ENCODE assay signal across 1 cellular context in genomic region chr11:75344186-75344585, GRCh38.
TF ChIP-seq lines count a peak whose summit lies in the region.

No MANE protein-coding gene starts in this region.

TF ChIP-seq in GM23338, 12 proteins besides CTCF, POLR2A, EP300 and RAD21 (continued from another document):
- TF ChIP-seq, protein P1, sequence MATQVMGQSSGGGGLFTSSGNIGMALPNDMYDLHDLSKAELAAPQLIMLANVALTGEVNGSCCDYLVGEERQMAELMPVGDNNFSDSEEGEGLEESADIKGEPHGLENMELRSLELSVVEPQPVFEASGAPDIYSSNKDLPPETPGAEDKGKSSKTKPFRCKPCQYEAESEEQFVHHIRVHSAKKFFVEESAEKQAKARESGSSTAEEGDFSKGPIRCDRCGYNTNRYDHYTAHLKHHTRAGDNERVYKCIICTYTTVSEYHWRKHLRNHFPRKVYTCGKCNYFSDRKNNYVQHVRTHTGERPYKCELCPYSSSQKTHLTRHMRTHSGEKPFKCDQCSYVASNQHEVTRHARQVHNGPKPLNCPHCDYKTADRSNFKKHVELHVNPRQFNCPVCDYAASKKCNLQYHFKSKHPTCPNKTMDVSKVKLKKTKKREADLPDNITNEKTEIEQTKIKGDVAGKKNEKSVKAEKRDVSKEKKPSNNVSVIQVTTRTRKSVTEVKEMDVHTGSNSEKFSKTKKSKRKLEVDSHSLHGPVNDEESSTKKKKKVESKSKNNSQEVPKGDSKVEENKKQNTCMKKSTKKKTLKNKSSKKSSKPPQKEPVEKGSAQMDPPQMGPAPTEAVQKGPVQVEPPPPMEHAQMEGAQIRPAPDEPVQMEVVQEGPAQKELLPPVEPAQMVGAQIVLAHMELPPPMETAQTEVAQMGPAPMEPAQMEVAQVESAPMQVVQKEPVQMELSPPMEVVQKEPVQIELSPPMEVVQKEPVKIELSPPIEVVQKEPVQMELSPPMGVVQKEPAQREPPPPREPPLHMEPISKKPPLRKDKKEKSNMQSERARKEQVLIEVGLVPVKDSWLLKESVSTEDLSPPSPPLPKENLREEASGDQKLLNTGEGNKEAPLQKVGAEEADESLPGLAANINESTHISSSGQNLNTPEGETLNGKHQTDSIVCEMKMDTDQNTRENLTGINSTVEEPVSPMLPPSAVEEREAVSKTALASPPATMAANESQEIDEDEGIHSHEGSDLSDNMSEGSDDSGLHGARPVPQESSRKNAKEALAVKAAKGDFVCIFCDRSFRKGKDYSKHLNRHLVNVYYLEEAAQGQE (IDR thresholded peaks at IDR 0.05; ENCODE audit: unreplicated experiment), result no peak
- TF ChIP-seq NANOG (IDR thresholded peaks at IDR 0.05; ENCODE audit: borderline replicate concordance) (no peak), CREB1 (CRISPR knock-in tag; IDR thresholded peaks at IDR 0.05; ENCODE audit: low read depth) (no peak), EZH2phosphoT487 (IDR thresholded peaks at IDR 0.05; ENCODE audit: unreplicated experiment) (no peak), EZH2 (IDR thresholded peaks at IDR 0.05; ENCODE audit: low read depth, unreplicated experiment) (no peak), ZNF331 (CRISPR knock-in tag; IDR thresholded peaks at IDR 0.05; ENCODE audit: low read depth) (no peak), POLR2AphosphoS5 (IDR thresholded peaks at IDR 0.05; ENCODE audit: low read depth) (no peak), STAT1 (IDR thresholded peaks at IDR 0.05; ENCODE audit: unreplicated experiment) (no peak)
